Comparison of ENCODE assay signal across 12 cellular contexts in genomic region chr14:99573000-99573330, GRCh38. TPM values are rescaled to one million over a fixed set of nuclear protein-coding genes. Genes with fewer than 3 reads are reported as not detected.
DNase-seq lines count a peak whose midpoint lies in the region; ATAC-seq and TF ChIP-seq lines count a peak whose summit lies in the region.
"Had no signal": no experiment of that assay in that cellular context is flagged by ENCODE, and none has a peak within 500 bp of the region (broad histone marks: within the 10 kb centered on the region; RNA-seq: fewer than 3 reads in every experiment).

No MANE protein-coding gene starts in this region.

- H3K9me3 Mint-ChIP-seq in activated CD8-positive, alpha-beta T cell treated with anti-CD3 and anti-CD28 coated beads, Interleukin-2, amount 10 ng/mL, durations not matched to agents 7 days and 5 days (ENCODE audit: insufficient read depth), result no peaks in the 10 kb centered on the region
- H3K9me3 Mint-ChIP-seq: activated naive CD4-positive, alpha-beta T cell treated with anti-CD3 and anti-CD28 coated beads, Interleukin-2, amount 10 ng/mL, durations not matched to agents 7 days and 5 days; immature natural killer cell; natural killer cell treated with Interleukin-12 subunit alpha and Interleukin-12 subunit beta and Interleukin-15 and Interleukin-18, amount 100 ng/mL, for 72 hours; T-cell had no signal

- peak overlapping the region; percentile 46; the same call in 1 of the 2 replicates for H3K4ac ChIP-seq in IMR-90 (ENCODE audit: low read depth, low read length)

- intact Hi-C loops in IMR-90 (cut with micrococcal nuclease), result no loop called here

- peak overlapping the region; percentile 45; the same call in 1 of the 2 replicates for H4K91ac ChIP-seq in IMR-90 (ENCODE audit: insufficient read depth, low read depth, low read length)

- peak overlapping the region; percentile 93 for H2AK9ac ChIP-seq in IMR-90 (replicated peaks; ENCODE audit: low read depth, low read length, poor library complexity)

- in situ Hi-C loops in IMR-90 (cut with MboI; ENCODE audit: low sequenced_read_pairs), result no loop called here

- H3K36me3 ChIP-seq in IMR-90 (ENCODE audit: control insufficient read depth, insufficient read depth, low read length) (no peaks in the 10 kb centered on the region), ectodermal cell (ENCODE audit: control insufficient read depth, insufficient read depth, low read length) (no peaks in the 10 kb centered on the region), rectal smooth muscle tissue (ENCODE audit: control insufficient read depth, insufficient read depth, low read length) (no peaks in the 10 kb centered on the region)

- H4K20me1 ChIP-seq in IMR-90 (ENCODE audit: insufficient read depth, low read length), result peaks cover 45% of the 10 kb centered on the region

- H4K5ac ChIP-seq in IMR-90 (ENCODE audit: low read depth, low read length), result no peak overlapping the region

- CTCF ChIA-PET in IMR-90 (lab: Yijun Ruan, JAX), result no interaction called here
- CTCF ChIA-PET in activated CD8-positive, alpha-beta T cell treated with anti-CD3 and anti-CD28 coated beads, Interleukin-2, amount 10 ng/mL, durations not matched to agents 7 days and 5 days (lab: Charles Lee), result no interaction called here

- H2BK20ac ChIP-seq in IMR-90 (ENCODE audit: low read depth, low read length), result no peak overlapping the region

- H3K27me3 Mint-ChIP-seq in activated CD8-positive, alpha-beta T cell treated with anti-CD3 and anti-CD28 coated beads, Interleukin-2, amount 10 ng/mL, durations not matched to agents 7 days and 5 days (ENCODE audit: low read depth), result no peaks in the 10 kb centered on the region
- H3K27me3 Mint-ChIP-seq: activated naive CD4-positive, alpha-beta T cell treated with anti-CD3 and anti-CD28 coated beads, Interleukin-2, amount 10 ng/mL, durations not matched to agents 7 days and 5 days; natural killer cell treated with Interleukin-12 subunit alpha and Interleukin-12 subunit beta and Interleukin-15 and Interleukin-18, amount 100 ng/mL, for 72 hours; T-cell had no signal

- no peak for TF ChIP-seq CTCF in IMR-90 (conservative IDR thresholded peaks at IDR 0.05; ENCODE audit: low read depth, low read length)

- no peak overlapping the region for H3K14ac ChIP-seq in IMR-90 (replicated peaks; ENCODE audit: low read depth, low read length)

- no peak overlapping the region for H3K4me3 Mint-ChIP-seq in activated CD8-positive, alpha-beta T cell treated with anti-CD3 and anti-CD28 coated beads, Interleukin-2, amount 10 ng/mL, durations not matched to agents 7 days and 5 days
- H3K4me3 Mint-ChIP-seq: activated naive CD4-positive, alpha-beta T cell treated with anti-CD3 and anti-CD28 coated beads, Interleukin-2, amount 10 ng/mL, durations not matched to agents 7 days and 5 days; immature natural killer cell; natural killer cell treated with Interleukin-12 subunit alpha and Interleukin-12 subunit beta and Interleukin-15 and Interleukin-18, amount 100 ng/mL, for 72 hours; T-cell had no signal

- H3K4me3 ChIP-seq in IMR-90 (ENCODE audit: insufficient read depth, low read depth, low read length) (no peak overlapping the region), ectodermal cell (ENCODE audit: insufficient read depth, low read depth, low read length) (no peak overlapping the region), rectal smooth muscle tissue (ENCODE audit: low read length) (no peak overlapping the region)

- DNase-seq in D341Med (ENCODE audit: low spot score), result peak; percentile 58
- no peak for DNase-seq in IMR-90
- DNase-seq in activated CD8-positive, alpha-beta T cell treated with anti-CD3 and anti-CD28 coated beads, Interleukin-2, amount 10 ng/mL, durations not matched to agents 7 days and 5 days, result no peak
- DNase-seq in activated naive CD4-positive, alpha-beta T cell treated with anti-CD3 and anti-CD28 coated beads, Interleukin-2, amount 50 U/mL, for 16 hours, result no peak
- DNase-seq: activated naive CD4-positive, alpha-beta T cell treated with anti-CD3 and anti-CD28 coated beads, Interleukin-2, amount 10 ng/mL, durations not matched to agents 7 days and 5 days; immature natural killer cell; T-cell had no signal

- BruUV-seq in IMR-90 (replicated peaks; lab: Mats Ljungman, UMichigan), result no TSS peak

- no peak overlapping the region for H3K23ac ChIP-seq in IMR-90 (ENCODE audit: low read depth, low read length)

- dilution Hi-C loops in IMR-90 (cut with HindIII; ENCODE audit: low sequenced_read_pairs, unreplicated experiment), result no loop called here

- H3K4me1 ChIP-seq in IMR-90 (ENCODE audit: control insufficient read depth, insufficient read depth, low read length) (peaks cover 63% of the 10 kb centered on the region), ectodermal cell (ENCODE audit: control insufficient read depth, insufficient read depth, low read length) (peaks cover 80% of the 10 kb centered on the region), rectal smooth muscle tissue (ENCODE audit: control insufficient read depth, insufficient read depth, low read length) (peaks cover 93% of the 10 kb centered on the region)

- WGBS in IMR-90 (ENCODE audit: extremely low coverage in 2 of 2, insufficient read length in 1 of 2), 2 experiments, result 82% methylated on average over 10 of the region's 16 CpGs; no CpG with 5 or more reads in 1 of the 2 experiments
- WGBS in ectodermal cell, 2 experiments, result 74 to 77% methylated on average over 16 of the region's 16 CpGs

- peaks cover 42% of the 10 kb centered on the region for H3K9me1 ChIP-seq in IMR-90 (ENCODE audit: insufficient read depth, low read length)

- ATAC-seq in IMR-90 (ENCODE audit: low read depth) (no peak), HG03095 (IDR thresholded peaks at IDR 0.05; ENCODE audit: unreplicated experiment) (no peak), HG03565 (IDR thresholded peaks at IDR 0.05; ENCODE audit: unreplicated experiment) (no peak)
- ATAC-seq in activated CD8-positive, alpha-beta T cell treated with anti-CD3 and anti-CD28 coated beads, Interleukin-2, amount 10 ng/mL, durations not matched to agents 7 days and 5 days, result no peak
- ATAC-seq: natural killer cell treated with Interleukin-12 subunit alpha and Interleukin-12 subunit beta and Interleukin-15 and Interleukin-18, amount 100 ng/mL, for 72 hours; T-cell had no signal

- POLR2A ChIA-PET in IMR-90 (lab: Charles Lee; ENCODE audit: unreplicated experiment), result no interaction called here
- POLR2A ChIA-PET in activated CD8-positive, alpha-beta T cell treated with anti-CD3 and anti-CD28 coated beads, Interleukin-2, amount 10 ng/mL, durations not matched to agents 7 days and 5 days (lab: Charles Lee), result interaction anchor here (0.6 kb wide), 1 partner anchor 32 kb away, joined by 3 read pairs; the partner anchor contains the start of gene CCDC85C

- H3K27ac ChIP-seq in IMR-90 (ENCODE audit: insufficient read depth, low read length) (no peak overlapping the region), ectodermal cell (ENCODE audit: insufficient read depth, low read depth, low read length, poor library complexity, severe bottlenecking) (peak overlapping the region; percentile 20), rectal smooth muscle tissue (ENCODE audit: low read depth, low read length) (peak overlapping the region; percentile 88)

- no peak overlapping the region for H2AFZ ChIP-seq in IMR-90 (replicated peaks; ENCODE audit: low read length, poor library complexity)

- H2AK5ac ChIP-seq in IMR-90 (ENCODE audit: low read depth, low read length), result peak overlapping the region; percentile 78

- H3K27ac Mint-ChIP-seq in activated CD8-positive, alpha-beta T cell treated with anti-CD3 and anti-CD28 coated beads, Interleukin-2, amount 10 ng/mL, durations not matched to agents 7 days and 5 days, result no peak overlapping the region
- H3K27ac Mint-ChIP-seq: activated naive CD4-positive, alpha-beta T cell treated with anti-CD3 and anti-CD28 coated beads, Interleukin-2, amount 10 ng/mL, durations not matched to agents 7 days and 5 days; immature natural killer cell; natural killer cell treated with Interleukin-12 subunit alpha and Interleukin-12 subunit beta and Interleukin-15 and Interleukin-18, amount 100 ng/mL, for 72 hours; T-cell had no signal

- H3K9me3 ChIP-seq in IMR-90 (ENCODE audit: control insufficient read depth, insufficient read depth, low read length) (no peaks in the 10 kb centered on the region), ectodermal cell (ENCODE audit: control insufficient read depth, low read length) (no peaks in the 10 kb centered on the region)

- H2BK15ac ChIP-seq in IMR-90 (ENCODE audit: low read depth, low read length), result peak overlapping the region; percentile 66; the same call in 1 of the 3 replicates

- H2BK5ac ChIP-seq in IMR-90 (ENCODE audit: low read depth, low read length, poor library complexity, severe bottlenecking), result no peak overlapping the region

- H3K27me3 ChIP-seq in IMR-90 (ENCODE audit: control insufficient read depth, insufficient read depth, low read length), result no peaks in the 10 kb centered on the region
- no peaks in the 10 kb centered on the region for H3K27me3 ChIP-seq in ectodermal cell (ENCODE audit: control insufficient read depth, insufficient read depth, low read length, poor library complexity, severe bottlenecking)
- no peaks in the 10 kb centered on the region for H3K27me3 ChIP-seq in rectal smooth muscle tissue (ENCODE audit: control insufficient read depth, insufficient read depth, low read length)

- H3K36me3 Mint-ChIP-seq in activated CD8-positive, alpha-beta T cell treated with anti-CD3 and anti-CD28 coated beads, Interleukin-2, amount 10 ng/mL, durations not matched to agents 7 days and 5 days (ENCODE audit: low read depth), result no peaks in the 10 kb centered on the region
- H3K36me3 Mint-ChIP-seq: activated naive CD4-positive, alpha-beta T cell treated with anti-CD3 and anti-CD28 coated beads, Interleukin-2, amount 10 ng/mL, durations not matched to agents 7 days and 5 days; immature natural killer cell; natural killer cell treated with Interleukin-12 subunit alpha and Interleukin-12 subunit beta and Interleukin-15 and Interleukin-18, amount 100 ng/mL, for 72 hours; T-cell had no signal

- TF ChIP-seq POLR2A in IMR-90 (IDR thresholded peaks at IDR 0.05; ENCODE audit: low read depth, low read length), result no peak

- no peaks in the 10 kb centered on the region for H3K4me1 Mint-ChIP-seq in activated CD8-positive, alpha-beta T cell treated with anti-CD3 and anti-CD28 coated beads, Interleukin-2, amount 10 ng/mL, durations not matched to agents 7 days and 5 days (ENCODE audit: low read depth)
- H3K4me1 Mint-ChIP-seq: activated naive CD4-positive, alpha-beta T cell treated with anti-CD3 and anti-CD28 coated beads, Interleukin-2, amount 10 ng/mL, durations not matched to agents 7 days and 5 days; immature natural killer cell had no signal

- H3K4me2 ChIP-seq in IMR-90 (ENCODE audit: low read depth, low read length), result no peak overlapping the region

- TF ChIP-seq RAD21 in IMR-90 (IDR thresholded peaks at IDR 0.05; ENCODE audit: low read length), result no peak

- no peak overlapping the region for H3K18ac ChIP-seq in IMR-90 (ENCODE audit: low read depth, low read length)

- no peak overlapping the region for H3K56ac ChIP-seq in IMR-90 (ENCODE audit: extremely low read depth, insufficient read depth, low read length)

- H3K79me1 ChIP-seq in IMR-90 (ENCODE audit: low read depth in 1 of 2, low read length in 2 of 2), result peaks cover 32 to 94% of the 10 kb centered on the region in 2 experiments; a peak in 3 of 4 replicates

- H2BK120ac ChIP-seq in IMR-90 (ENCODE audit: low read depth, low read length), result no peak overlapping the region

- no peak overlapping the region for H3K9ac ChIP-seq in IMR-90 (ENCODE audit: low read depth, low read length)
- no peak overlapping the region for H3K9ac ChIP-seq in rectal smooth muscle tissue (ENCODE audit: low read length)

- H4K8ac ChIP-seq in IMR-90 (ENCODE audit: low read depth in 2 of 2, low read length in 2 of 2), result no peak overlapping the region

RNA-seq across cellular contexts. Expression of gene CCDC85C, which starts 31.0 kb away (rescaled TPM):
- 13.9 and 16.0 TPM in 2 replicates for total RNA-seq in IMR-90 (2012; rRNA removed)
- 19.0 and 22.2 TPM in 2 replicates for polyA plus RNA-seq in IMR-90 (2012; rRNA removed)
- polyA plus RNA-seq in IMR-90 (2012; cell fraction: cytosol; rRNA removed), result 10.9 and 15.5 TPM in 2 replicates
- polyA plus RNA-seq in IMR-90 (2012; cell fraction: nucleus; rRNA removed; ENCODE audit: low replicate concordance), result 11.3 and 20.4 TPM in 2 replicates
- polyA plus RNA-seq in ectodermal cell (2013, experiment 1 of 4), result 67.5 TPM
- 71.2 TPM for polyA plus RNA-seq in ectodermal cell (2013, experiment 2 of 4)
- 48.8 TPM for polyA plus RNA-seq in ectodermal cell (2013, experiment 3 of 4)
- polyA plus RNA-seq in ectodermal cell (2013, experiment 4 of 4), result 50.3 TPM
- total RNA-seq in activated CD8-positive, alpha-beta T cell treated with anti-CD3 and anti-CD28 coated beads, Interleukin-2, amount 10 ng/mL, durations not matched to agents 7 days and 5 days, result 1 to 10 TPM; 7.5 to 8.9 TPM
